8 cellular contexts compared by ENCODE assay signal in genomic region chr22:50506611-50507420, GRCh38. TPM values are rescaled to one million over a fixed set of nuclear protein-coding genes. Genes with fewer than 3 reads are reported as not detected.
A peak's percentile ranks its signal among the peaks of the same experiment; 100 is the strongest.
DNase-seq lines count a peak whose midpoint lies in the region; ATAC-seq and TF ChIP-seq lines count a peak whose summit lies in the region.

No MANE protein-coding gene starts in this region.

- ATAC-seq in GM18502 (IDR thresholded peaks at IDR 0.05; ENCODE audit: poor library complexity, unreplicated experiment) = peak; percentile 4

- peak overlapping the region; percentile 48 for H3K9ac ChIP-seq in HUES48 (ENCODE audit: low read depth, low read length)
- peak overlapping the region; percentile 77 to 99 (median 89) for H3K9ac ChIP-seq in subcutaneous abdominal adipose tissue (ENCODE audit: low read length in 5 of 5)

- H3K4me3 ChIP-seq in HUES48 (ENCODE audit: low read depth, low read length) (peak overlapping the region; percentile 91), ascending aorta (peak overlapping the region; percentile 83 to 94), subcutaneous abdominal adipose tissue (ENCODE audit: low read depth in 1 of 5, low read length in 5 of 5) (peak overlapping the region; percentile 87 to 98 (median 94))

- H3K27me3 ChIP-seq in HUES48 (ENCODE audit: control insufficient read depth, insufficient read depth, low read length) = no peaks in the 10 kb centered on the region
- H3K27me3 ChIP-seq in ascending aorta = no peaks in the 10 kb centered on the region
- H3K27me3 ChIP-seq in subcutaneous abdominal adipose tissue (ENCODE audit: control insufficient read depth in 5 of 5, insufficient read depth in 4 of 5, low read length in 5 of 5) = no peaks in the 10 kb centered on the region

- TF ChIP-seq CTCF in ascending aorta (IDR thresholded peaks at IDR 0.05) = no peak

- DNase-seq in ascending aorta (ENCODE audit: low spot score in 2 of 2) (no peak), islet precursor cell (peak; percentile 70), DMS114 treated with DMSO at 0.1 percent for 48 hours (lab: John Stamatoyannopoulos, UW; ENCODE audit: unreplicated experiment) (no peak), HK-2 (ENCODE audit: unreplicated experiment) (no peak), iPS-NIHi7 (ENCODE audit: extremely low spot score) (no peak)

- peaks cover 5% of the 10 kb centered on the region; the same call in 1 of the 2 replicates for H3K4me1 ChIP-seq in HUES48 (ENCODE audit: control insufficient read depth, insufficient read depth, low read length)
- H3K4me1 ChIP-seq in ascending aorta = peaks cover 10 to 20% of the 10 kb centered on the region in 2 donors
- H3K4me1 ChIP-seq in subcutaneous abdominal adipose tissue (ENCODE audit: control insufficient read depth in 5 of 5, insufficient read depth in 5 of 5, low read length in 5 of 5) = peaks cover 0 to 29% (median 28%) of the 10 kb centered on the region in 5 donors

- no peak overlapping the region for H3K27ac ChIP-seq in HUES48 (ENCODE audit: low read depth, low read length)
- H3K27ac ChIP-seq in ascending aorta = peak overlapping the region; percentile 80 to 89
- peak overlapping the region; percentile 76 for H3K27ac ChIP-seq in subcutaneous abdominal adipose tissue (ENCODE audit: low read depth, low read length)

- intact Hi-C loops in ascending aorta (cut with DNase I) = loop anchor here (1.0 to 10.0 kb wide), 6 partner anchors 32 to 542 kb away; partner anchors contain the start of genes ARSA, PIM3, SBF1 and SELENOO

- H3K9me3 ChIP-seq in HUES48 (ENCODE audit: control insufficient read depth, insufficient read depth, low read length) (no peaks in the 10 kb centered on the region), ascending aorta (no peaks in the 10 kb centered on the region), subcutaneous abdominal adipose tissue (ENCODE audit: control insufficient read depth in 5 of 5, low read length in 5 of 5) (no peaks in the 10 kb centered on the region)

- H3K36me3 ChIP-seq in HUES48 (ENCODE audit: control insufficient read depth, insufficient read depth, low read length) = peaks cover 16% of the 10 kb centered on the region
- peaks cover 32 to 39% of the 10 kb centered on the region in 2 donors for H3K36me3 ChIP-seq in ascending aorta
- H3K36me3 ChIP-seq in subcutaneous abdominal adipose tissue (ENCODE audit: control insufficient read depth in 5 of 5, insufficient read depth in 5 of 5, low read length in 5 of 5) = peaks cover 0 to 36% (median 35%) of the 10 kb centered on the region in 5 donors

RNA-seq across cellular contexts. Expression of gene LMF2, which starts 0.7 kb away (rescaled TPM):
- 119 TPM for total RNA-seq in ascending aorta

RNA-seq across cellular contexts. Expression of gene NCAPH2, which starts 1.2 kb away (rescaled TPM):
- 41.7 TPM for total RNA-seq in ascending aorta

RNA-seq across cellular contexts. Expression of gene SCO2, which starts 18.6 kb away (rescaled TPM):
- total RNA-seq in ascending aorta = not detected

RNA-seq across cellular contexts. Expression of gene MIOX, which starts 20.2 kb away (rescaled TPM):
- total RNA-seq in ascending aorta = not detected

RNA-seq across cellular contexts. Expression of gene TYMP, which starts 23.0 kb away (rescaled TPM):
- total RNA-seq in ascending aorta = 150 TPM
